8 cellular contexts compared by ENCODE assay signal in the genomic region with DNA sequence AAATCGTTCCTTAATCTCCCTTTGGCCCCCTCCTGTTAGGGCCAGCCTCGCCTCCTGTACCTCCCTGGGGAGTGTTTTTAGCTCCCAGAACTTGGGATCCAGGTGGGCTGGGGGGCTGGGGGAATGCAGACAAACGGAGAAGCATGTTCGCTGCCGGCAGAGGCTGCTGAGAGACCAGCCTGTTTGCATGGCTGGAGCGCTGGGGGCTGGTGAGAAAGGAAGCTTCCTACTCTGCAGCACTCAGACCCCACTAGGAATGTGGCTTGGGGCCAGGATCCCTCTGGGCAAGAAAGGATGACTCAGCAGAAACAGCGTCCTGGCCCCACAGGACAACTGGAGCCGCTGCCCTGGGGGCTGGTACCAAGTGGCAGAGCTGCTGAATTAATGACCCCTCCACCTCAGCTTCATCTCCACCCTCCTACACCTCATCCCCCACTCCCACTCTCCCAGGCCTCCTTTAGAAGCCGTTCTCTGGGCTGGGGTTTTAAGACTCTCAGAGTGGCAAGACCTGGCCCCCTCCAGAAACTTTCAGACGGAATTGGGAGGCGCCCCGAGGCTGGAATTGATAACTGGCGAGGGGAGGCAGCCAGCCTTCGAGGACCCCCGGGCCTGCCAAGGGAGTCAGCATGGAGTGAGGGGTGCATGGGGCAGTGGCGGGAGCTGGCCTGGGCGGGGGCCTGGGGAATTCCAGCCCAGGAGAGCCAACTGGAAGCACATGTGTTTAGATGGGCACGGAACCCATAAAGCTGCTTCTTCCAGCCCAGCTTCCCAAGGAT. TPM values are rescaled to one million over a fixed set of nuclear protein-coding genes. Genes with fewer than 3 reads are reported as not detected.
A peak's percentile ranks its signal among the peaks of the same experiment; 100 is the strongest.
DNase-seq lines count a peak whose midpoint lies in the region; ATAC-seq and TF ChIP-seq lines count a peak whose summit lies in the region.

No MANE protein-coding gene starts in this region.

- H3K4me3 ChIP-seq in DND-41 (ENCODE audit: low read depth in 1 of 2, low read length in 2 of 2) (no peak overlapping the region), MG63 (no peak overlapping the region), heart left ventricle (no peak overlapping the region)

- intact Hi-C loops in heart left ventricle (cut with DNase I) = loop anchor here in 8 of 10 donors (2.0 to 10.0 kb wide), 7 partner anchors 53 to 190 kb away; a partner anchor contains a TSS

- DNase-seq in DND-41 (no peak), MG63 (peak; percentile 97), amniotic epithelial cell (ENCODE audit: low read depth) (peak; percentile 94), heart left ventricle (peak; percentile 76 to 87 (median 82)), pulmonary artery endothelial cell (ENCODE audit: low read depth, low spot score) (peak; percentile 74), SKM-1 treated with dmso at 0.1 percent for 144 hours (lab: John Stamatoyannopoulos, UW; ENCODE audit: unreplicated experiment) (no peak)
- no peak for DNase-seq in activated naive CD4-positive, alpha-beta T cell treated with Interleukin-2 at 50 U/mL for 16 hours

- TF ChIP-seq CTCF in DND-41 (IDR thresholded peaks at IDR 0.05; ENCODE audit: borderline replicate concordance, extremely low read depth, low read length, poor library complexity, severe bottlenecking) = no peak
- TF ChIP-seq CTCF in heart left ventricle (IDR thresholded peaks at IDR 0.05) = peak in 11 of 12 donors; percentile 16 to 64 (median 37)

- no peak overlapping the region for H3K9ac ChIP-seq in DND-41 (ENCODE audit: low read depth, low read length)

- no peak for TF ChIP-seq POLR2A in heart left ventricle (IDR thresholded peaks at IDR 0.05)

- H3K27ac ChIP-seq in DND-41 (ENCODE audit: low read length) (peak overlapping the region; percentile 82; the same call in 1 of the 2 replicates), heart left ventricle (peak overlapping the region in 8 of 12 donors; percentile 3 to 70 (median 48))

- H3K4me1 ChIP-seq in DND-41 (ENCODE audit: insufficient read depth, low read length) = peaks cover 61% of the 10 kb centered on the region
- H3K4me1 ChIP-seq in heart left ventricle = peaks cover 6 to 75% (median 46%) of the 10 kb centered on the region in 12 donors

- no peak for ATAC-seq in DND-41 (ENCODE audit: insufficient read depth, low read depth)
- peak; percentile 30 to 68 (median 56) for ATAC-seq in heart left ventricle
- ATAC-seq in HG03175 (IDR thresholded peaks at IDR 0.05; ENCODE audit: unreplicated experiment) = no peak

- no peaks in the 10 kb centered on the region for H4K20me1 ChIP-seq in DND-41 (ENCODE audit: insufficient read depth, low read length)

- H3K79me2 ChIP-seq in DND-41 (ENCODE audit: insufficient read depth, low read length) = no peaks in the 10 kb centered on the region

- 31 to 43% (median 35%) methylated on average over 16 to 18 of the region's 18 CpGs for WGBS in heart left ventricle, 4 donors

- H3K9me3 ChIP-seq in DND-41 (ENCODE audit: insufficient read depth, low read length, severe bottlenecking) = no peaks in the 10 kb centered on the region
- H3K9me3 ChIP-seq in MG63 = no peaks in the 10 kb centered on the region
- H3K9me3 ChIP-seq in heart left ventricle = no peaks in the 10 kb centered on the region

- H3K27me3 ChIP-seq in DND-41 (ENCODE audit: insufficient read depth, low read length, poor library complexity) (no peaks in the 10 kb centered on the region), MG63 (no peaks in the 10 kb centered on the region), heart left ventricle (no peaks in the 10 kb centered on the region)

- H3K36me3 ChIP-seq in DND-41 (ENCODE audit: insufficient read depth, low read length) (no peaks in the 10 kb centered on the region), MG63 (no peaks in the 10 kb centered on the region), heart left ventricle (no peaks in the 10 kb centered on the region)

- no peak overlapping the region for H2AFZ ChIP-seq in DND-41 (ENCODE audit: low read depth, low read length)

- no peak overlapping the region for H3K4me2 ChIP-seq in DND-41 (ENCODE audit: insufficient read depth, low read length)

RNA-seq across cellular contexts. Expression of a gene that starts 28.5 kb away (rescaled TPM):
- not detected in 2 replicates for total RNA-seq in MG63 (2014; rRNA removed; shearing (Covaris generic); ENCODE audit: low replicate concordance)
- total RNA-seq in heart left ventricle (under 1 TPM in 5 of 9 donors, not detected in 4; 0.25 to 0.75 (median 0.29) TPM), pulmonary artery endothelial cell (0.26 TPM in 1 of 2 replicates, not detected in the other)
- under 1 TPM in 1 of 2 donors, not detected in 1; 0.30 TPM for polyA plus RNA-seq in heart left ventricle

RNA-seq across cellular contexts. Expression of a gene that starts 51.4 kb away (rescaled TPM):
- 47.2 and 80.3 TPM in 2 replicates for total RNA-seq in MG63 (2014; rRNA removed; shearing (Covaris generic); ENCODE audit: low replicate concordance)
- total RNA-seq in heart left ventricle = 100 to 1,000 TPM in 4 of 9 donors, 10 to 100 TPM in 5; 52.3 to 237 (median 91.5) TPM
- 100 to 1,000 TPM in 1 of 2 donors, 10 to 100 TPM in 1; 53.1 to 224 TPM for polyA plus RNA-seq in heart left ventricle
- total RNA-seq in pulmonary artery endothelial cell = 25.0 and 57.0 TPM in 2 replicates

Comparison
In these comparisons a context has a peak if more than half of its experiments do, and no peak if none do; other contexts are left out.
1. ATAC-seq: peak in heart left ventricle (4 of 4); none in DND-41 (single experiment) and HG03175 (single experiment).
2. DNase-seq: peak in MG63 (single experiment), amniotic epithelial cell (single experiment), heart left ventricle (5 of 5) and pulmonary artery endothelial cell (single experiment); none in DND-41 (single experiment), activated naive CD4-positive, alpha-beta T cell treated with Interleukin-2 at 50 U/mL for 16 hours (single experiment) and SKM-1 treated with dmso at 0.1 percent for 144 hours (single experiment).